ENCODE assay signal across 22 cellular contexts in genomic region chr21:27519357-27519756, GRCh38.
A peak's percentile ranks its signal among the peaks of the same experiment; 100 is the strongest.
DNase-seq lines count a peak whose midpoint lies in the region; ATAC-seq, FAIRE-seq and TF ChIP-seq lines count a peak whose summit lies in the region.
"Had no signal": no experiment of that assay in that cellular context is flagged by ENCODE, and none has a peak within 500 bp of the region (broad histone marks: within the 10 kb centered on the region; RNA-seq: fewer than 3 reads in every experiment).

No MANE protein-coding gene starts in this region.

- peak overlapping the region; percentile 7 for H3K4me2 ChIP-seq in astrocyte (ENCODE audit: low read length)

- no peak overlapping the region for H3K4me3 Mint-ChIP-seq in astrocyte (ENCODE audit: unreplicated experiment)
- H3K4me3 Mint-ChIP-seq: immature natural killer cell had no signal

- H3K27ac Mint-ChIP-seq in astrocyte (ENCODE audit: unreplicated experiment) = peak overlapping the region; percentile 77
- H3K27ac Mint-ChIP-seq: immature natural killer cell had no signal

- peaks cover 10% of the 10 kb centered on the region for H3K9me3 ChIP-seq in AG04450 (ENCODE audit: control insufficient read depth, insufficient read depth, low read length)
- peaks cover 8% of the 10 kb centered on the region for H3K9me3 ChIP-seq in astrocyte (ENCODE audit: insufficient read depth, low read depth, low read length)
- H3K9me3 ChIP-seq: thyroid gland had no signal

- no peak overlapping the region for H3K9ac ChIP-seq in astrocyte (ENCODE audit: low read length)

- peaks cover 8% of the 10 kb centered on the region for H3K4me1 Mint-ChIP-seq in astrocyte (ENCODE audit: low read depth, unreplicated experiment)
- H3K4me1 Mint-ChIP-seq: immature natural killer cell had no signal

- H3K36me3 Mint-ChIP-seq in astrocyte (ENCODE audit: low read depth, unreplicated experiment) = no peaks in the 10 kb centered on the region
- H3K36me3 Mint-ChIP-seq: immature natural killer cell had no signal

- no peaks in the 10 kb centered on the region for H3K27me3 Mint-ChIP-seq in astrocyte (ENCODE audit: low read depth, unreplicated experiment)

- H3K9me3 Mint-ChIP-seq in astrocyte (ENCODE audit: unreplicated experiment) = peaks cover 15% of the 10 kb centered on the region

- TF ChIP-seq CTCF in AG04450 (IDR thresholded peaks at IDR 0.05; ENCODE audit: low read depth, low read length) (no peak), astrocyte (IDR thresholded peaks at IDR 0.05; ENCODE audit: insufficient read depth, low read depth, low read length) (no peak), foreskin fibroblast (IDR thresholded peaks at IDR 0.05; ENCODE audit: low read depth, low read length) (no peak)

- no peak for ATAC-seq in GM21786 (IDR thresholded peaks at IDR 0.05; ENCODE audit: unreplicated experiment)
- ATAC-seq: mucosa of descending colon, Right ventricle myocardium inferior had no signal

- H3K27ac ChIP-seq in AG04450 (ENCODE audit: low read depth, low read length) (no peak overlapping the region), astrocyte (ENCODE audit: low read depth, low read length) (peak overlapping the region; percentile 61)
- H3K27ac ChIP-seq: esophagus squamous epithelium, ovary, thyroid gland had no signal

- DNase-seq in AG04450 (ENCODE audit: low read depth, low spot score) (peak; percentile 82), HS-27A (ENCODE audit: low read depth) (peak; percentile 73), astrocyte (ENCODE audit: low read depth) (peak; percentile 78), foreskin fibroblast (peak; percentile 88), NK-92 (lab: John Stamatoyannopoulos, UW; ENCODE audit: unreplicated experiment) (no peak), NCI-H510A (lab: John Stamatoyannopoulos, UW) (no peak)
- DNase-seq in activated CD4-positive, alpha-beta T cell treated with anti-CD3 and anti-CD28 coated beads for 4 hours = no peak
- DNase-seq: activated gamma-delta T cell treated with Interleukin-2 at 50 U/mL for 16 hours; AML-193; DMS53; esophagus squamous epithelium; immature natural killer cell; mucosa of descending colon; NCI-H187; NCI-H82; ovary; stimulated activated CD4-positive, alpha-beta T cell treated with anti-CD3 and anti-CD28 coated beads, Interleukin-15, amount 100 ng/mL, for 24 hours; thyroid gland had no signal

- no peaks in the 10 kb centered on the region for H3K27me3 ChIP-seq in AG04450 (ENCODE audit: control insufficient read depth, insufficient read depth, low read length)
- no peaks in the 10 kb centered on the region for H3K27me3 ChIP-seq in astrocyte (ENCODE audit: insufficient read depth, low read length)
- H3K27me3 ChIP-seq: esophagus squamous epithelium, ovary, thyroid gland had no signal

- CTCF ChIA-PET in AG04450 (lab: Charles Lee) = no interaction called here

- H3K36me3 ChIP-seq in astrocyte (ENCODE audit: insufficient read depth, low read length) = no peaks in the 10 kb centered on the region
- H3K36me3 ChIP-seq: esophagus squamous epithelium, ovary, thyroid gland had no signal

- H3K4me1 ChIP-seq in astrocyte (ENCODE audit: insufficient read depth, low read length) = no peaks in the 10 kb centered on the region
- H3K4me1 ChIP-seq: esophagus squamous epithelium, thyroid gland had no signal

- H4K20me1 ChIP-seq in astrocyte (ENCODE audit: insufficient read depth, low read length) = no peaks in the 10 kb centered on the region

- H2AFZ ChIP-seq in astrocyte (ENCODE audit: low read depth, low read length) = no peak overlapping the region

- no peak overlapping the region for H3K4me3 ChIP-seq in AG04450 (ENCODE audit: low read depth, low read length)
- no peak overlapping the region for H3K4me3 ChIP-seq in astrocyte (ENCODE audit: insufficient read depth, low read depth, low read length)
- H3K4me3 ChIP-seq in foreskin fibroblast (ENCODE audit: low read depth in 1 of 2, low read length in 2 of 2) = no peak overlapping the region
- H3K4me3 ChIP-seq: esophagus squamous epithelium, mucosa of descending colon, ovary, thyroid gland had no signal

- POLR2A ChIA-PET in AG04450 (lab: Yijun Ruan, JAX) = interaction anchor here (0.6 to 1.4 kb wide), 4 partner anchors 10 to 411 kb away, joined by 3 to 9 read pairs (median 3); no protein-coding TSS in a partner anchor

- no peak for FAIRE-seq in astrocyte (lab: Jason Lieb, UNC)
- FAIRE-seq: GM12891, TTC549 had no signal

- no peaks in the 10 kb centered on the region for H3K79me2 ChIP-seq in astrocyte (ENCODE audit: insufficient read depth, low read length)

Comparison
In these comparisons a context has a peak if more than half of its experiments do, and no peak if none do; other contexts are left out.
1. DNase-seq: peak in AG04450 (single experiment), HS-27A (single experiment), astrocyte (single experiment) and foreskin fibroblast (2 of 2); none in NK-92 (single experiment), activated CD4-positive, alpha-beta T cell treated with anti-CD3 and anti-CD28 coated beads for 4 hours (0 of 2) and NCI-H510A (single experiment).